Comparison of ENCODE assay signal across 18 cellular contexts in the genomic region with DNA sequence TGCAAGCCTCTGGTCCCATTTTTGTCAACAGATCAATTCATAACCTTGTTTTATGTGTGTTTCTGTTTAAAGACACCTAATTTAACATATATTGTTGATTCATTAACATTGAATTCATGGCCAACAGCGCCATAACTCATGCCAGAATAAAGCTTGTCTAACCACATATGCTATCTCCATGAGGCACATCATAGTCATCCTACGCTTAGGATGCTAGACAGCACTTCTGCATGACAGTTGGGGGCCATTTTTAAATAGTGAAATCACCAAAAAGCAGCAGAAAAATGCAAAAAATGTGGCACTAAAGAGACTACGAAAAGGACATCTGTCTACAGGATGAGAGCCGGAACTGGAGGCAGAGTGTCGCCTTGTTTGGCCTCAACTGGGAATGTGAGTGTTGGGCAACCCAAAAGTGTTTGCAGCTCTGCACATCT. TPM values are rescaled to one million over a fixed set of nuclear protein-coding genes. Genes with fewer than 3 reads are reported as not detected.
A peak's percentile ranks its signal among the peaks of the same experiment; 100 is the strongest.
DNase-seq lines count a peak whose midpoint lies in the region; ATAC-seq and TF ChIP-seq lines count a peak whose summit lies in the region.
"Had no signal": no experiment of that assay in that cellular context is flagged by ENCODE, and none has a peak within 500 bp of the region (broad histone marks: within the 10 kb centered on the region; RNA-seq: fewer than 3 reads in every experiment).

No MANE protein-coding gene starts in this region.

- no peaks in the 10 kb centered on the region for H3K9me3 ChIP-seq in SK-N-SH
- no peaks in the 10 kb centered on the region for H3K9me3 ChIP-seq in mucosa of descending colon

- TF ChIP-seq CTCF in AG10803 (conservative IDR thresholded peaks at IDR 0.05; ENCODE audit: low read length) (no peak), SK-N-SH (IDR thresholded peaks at IDR 0.05) (no peak), mucosa of descending colon (IDR thresholded peaks at IDR 0.05) (no peak)

- H3K27me3 ChIP-seq in SK-N-SH (ENCODE audit: insufficient read depth) = no peaks in the 10 kb centered on the region
- H3K27me3 ChIP-seq: cardiac muscle cell had no signal

- no peaks in the 10 kb centered on the region for H4K20me1 ChIP-seq in SK-N-SH (ENCODE audit: insufficient read depth)

- DNase-seq in AG10803 (ENCODE audit: low read depth) (peak; percentile 93), HS-5 (ENCODE audit: low read depth) (peak; percentile 77), SK-N-SH (no peak), iris pigment epithelial cell (ENCODE audit: low read depth) (peak; percentile 49), KG1 (lab: John Stamatoyannopoulos, UW) (no peak), COLO829 (ENCODE audit: low spot score) (no peak), mucosa of descending colon (no peak)
- DNase-seq: activated T-cell treated with anti-CD3 and anti-CD28 coated beads for 4 hours; AML-193; effector CD8-positive, alpha-beta T cell; foreskin melanocyte; NCI-H1694; NCI-H524; stimulated activated CD4-positive, alpha-beta T cell treated with anti-CD3 and anti-CD28 coated beads, Interleukin-1b, Interleukin-23, amount 100 ng/mL, for 48 hours; T-cell had no signal

- POLR2A ChIA-PET in SK-N-SH (lab: Yijun Ruan, JAX) = interaction anchor here (1.2 kb wide), 1 partner anchor 23 kb away, joined by 3 read pairs; no protein-coding TSS in a partner anchor

- H3F3A ChIP-seq in SK-N-SH (replicated peaks; ENCODE audit: insufficient read depth) = peaks cover 52% of the 10 kb centered on the region

- TF ChIP-seq EP300 in SK-N-SH (IDR thresholded peaks at IDR 0.05; ENCODE audit: borderline replicate concordance in 1 of 2, low read depth in 1 of 2, low read length in 1 of 2) = peak in 1 of 2 experiments; percentile 57; a peak in 2 of 4 replicates

- peaks cover 83% of the 10 kb centered on the region for H3K79me2 ChIP-seq in SK-N-SH (ENCODE audit: insufficient read depth)

- H3K4me2 ChIP-seq in SK-N-SH = peak overlapping the region; percentile 54
- H3K4me2 ChIP-seq: GM23338 had no signal

- no peak overlapping the region for H2AFZ ChIP-seq in SK-N-SH (ENCODE audit: low read depth)
- H2AFZ ChIP-seq: GM23338 had no signal

- H3K27ac ChIP-seq in SK-N-SH (ENCODE audit: low read depth in 2 of 2, low read length in 1 of 2) = peak overlapping the region; percentile 87
- H3K27ac ChIP-seq: cardiac muscle cell had no signal

- no peak for TF ChIP-seq RAD21 in SK-N-SH (IDR thresholded peaks at IDR 0.05; ENCODE audit: low read length)

- intact Hi-C loops in mucosa of descending colon (cut with DNase I, micrococcal nuclease) = no loop called here

- 31% methylated on average over 5 of the region's 5 CpGs for WGBS in SK-N-SH (ENCODE audit: low lambda C conversion rate)

- no peak for TF ChIP-seq POLR2A in GM18505 (IDR thresholded peaks at IDR 0.05; ENCODE audit: borderline replicate concordance, extremely low read depth, insufficient read depth, insufficient read length)

- no peaks in the 10 kb centered on the region for H3K9me2 ChIP-seq in SK-N-SH

- CTCF ChIA-PET in SK-N-SH (lab: Yijun Ruan, JAX) = interaction anchor here (0.9 kb wide), 1 partner anchor 122 kb away, joined by 3 read pairs; no protein-coding TSS in a partner anchor

- H3K4me1 ChIP-seq in SK-N-SH (ENCODE audit: control insufficient read depth in 1 of 2, insufficient read depth in 2 of 2, low read depth in 1 of 2, low read length in 1 of 2) = peaks cover 51 to 77% of the 10 kb centered on the region in 2 experiments
- peaks cover 16% of the 10 kb centered on the region for H3K4me1 ChIP-seq in mucosa of descending colon (ENCODE audit: low read depth)

- peak overlapping the region; percentile 23; the same call in 1 of the 2 replicates for H3K9ac ChIP-seq in SK-N-SH

- H3K4me3 ChIP-seq in AG10803 (ENCODE audit: low read length) (no peak overlapping the region), SK-N-SH (ENCODE audit: low read depth in 2 of 2, low read length in 1 of 2) (no peak overlapping the region), mucosa of descending colon (no peak overlapping the region)
- H3K4me3 ChIP-seq: cardiac muscle cell, GM23338 had no signal

- ATAC-seq in GM18505 (IDR thresholded peaks at IDR 0.05; ENCODE audit: unreplicated experiment) (no peak), mucosa of descending colon (no peak)
- ATAC-seq: GM23338, T-cell had no signal

- H3K36me3 ChIP-seq in SK-N-SH (replicated peaks in 1 of 2; ENCODE audit: control insufficient read depth in 1 of 2, insufficient read depth in 2 of 2, low read length in 1 of 2) (peaks cover 8 to 12% of the 10 kb centered on the region in 2 experiments), mucosa of descending colon (ENCODE audit: low read depth) (no peaks in the 10 kb centered on the region)
- H3K36me3 ChIP-seq: cardiac muscle cell had no signal

TF ChIP-seq in SK-N-SH, 30 proteins besides CTCF, POLR2A, EP300 and RAD21:
- peak; percentile 29; the same call in 1 of the 2 replicates for TF ChIP-seq YY1 (IDR thresholded peaks at IDR 0.05; ENCODE audit: low read depth)
- 0 out of 2 replicates have a peak, but pooled peaks have one; percentile 35 for TF ChIP-seq NFIC (IDR thresholded peaks at IDR 0.05; ENCODE audit: borderline replicate concordance)
- TF ChIP-seq, protein P1, sequence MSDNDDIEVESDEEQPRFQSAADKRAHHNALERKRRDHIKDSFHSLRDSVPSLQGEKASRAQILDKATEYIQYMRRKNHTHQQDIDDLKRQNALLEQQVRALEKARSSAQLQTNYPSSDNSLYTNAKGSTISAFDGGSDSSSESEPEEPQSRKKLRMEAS (IDR thresholded peaks at IDR 0.05; ENCODE audit: low read depth) = 0 out of 2 replicates have a peak, but pooled peaks have one; percentile 16
- no peak for TF ChIP-seq SMC3 (IDR thresholded peaks at IDR 0.05; ENCODE audit: low read depth, low read length)
- no peak for TF ChIP-seq GATA2 (CRISPR knock-in tag; IDR thresholded peaks at IDR 0.05)
- TF ChIP-seq, protein P2, sequence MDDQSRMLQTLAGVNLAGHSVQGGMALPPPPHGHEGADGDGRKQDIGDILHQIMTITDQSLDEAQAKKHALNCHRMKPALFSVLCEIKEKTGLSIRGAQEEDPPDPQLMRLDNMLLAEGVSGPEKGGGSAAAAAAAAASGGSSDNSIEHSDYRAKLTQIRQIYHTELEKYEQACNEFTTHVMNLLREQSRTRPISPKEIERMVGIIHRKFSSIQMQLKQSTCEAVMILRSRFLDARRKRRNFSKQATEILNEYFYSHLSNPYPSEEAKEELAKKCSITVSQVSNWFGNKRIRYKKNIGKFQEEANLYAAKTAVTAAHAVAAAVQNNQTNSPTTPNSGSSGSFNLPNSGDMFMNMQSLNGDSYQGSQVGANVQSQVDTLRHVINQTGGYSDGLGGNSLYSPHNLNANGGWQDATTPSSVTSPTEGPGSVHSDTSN (IDR thresholded peaks at IDR 0.05) = no peak; the same call in 1 of the 2 replicates
- TF ChIP-seq FOSL2 (IDR thresholded peaks at IDR 0.05; ENCODE audit: borderline replicate concordance, low read depth) = peak; percentile 68; the same call in 1 of the 2 replicates
- peak; percentile 78 for TF ChIP-seq TCF12 (IDR thresholded peaks at IDR 0.05)
- no peak for TF ChIP-seq FOXJ3 (CRISPR knock-in tag; IDR thresholded peaks at IDR 0.05)
- TF ChIP-seq JUND (IDR thresholded peaks at IDR 0.05) = peak; percentile 60
- TF ChIP-seq RXRA (IDR thresholded peaks at IDR 0.05; ENCODE audit: borderline replicate concordance, low read depth) = peak; percentile 59; the same call in 1 of the 2 replicates
- TF ChIP-seq EZH2phosphoT487 (IDR thresholded peaks at IDR 0.05; ENCODE audit: borderline replicate concordance, low read depth) = no peak
- TF ChIP-seq, protein P3, sequence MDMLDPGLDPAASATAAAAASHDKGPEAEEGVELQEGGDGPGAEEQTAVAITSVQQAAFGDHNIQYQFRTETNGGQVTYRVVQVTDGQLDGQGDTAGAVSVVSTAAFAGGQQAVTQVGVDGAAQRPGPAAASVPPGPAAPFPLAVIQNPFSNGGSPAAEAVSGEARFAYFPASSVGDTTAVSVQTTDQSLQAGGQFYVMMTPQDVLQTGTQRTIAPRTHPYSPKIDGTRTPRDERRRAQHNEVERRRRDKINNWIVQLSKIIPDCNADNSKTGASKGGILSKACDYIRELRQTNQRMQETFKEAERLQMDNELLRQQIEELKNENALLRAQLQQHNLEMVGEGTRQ (IDR thresholded peaks at IDR 0.05; ENCODE audit: borderline replicate concordance, low read depth, low read length) = no peak
- no peak for TF ChIP-seq TAF1 (IDR thresholded peaks at IDR 0.05; ENCODE audit: borderline replicate concordance, low read depth, low read length)
- TF ChIP-seq TEAD4 (IDR thresholded peaks at IDR 0.05; ENCODE audit: borderline replicate concordance, insufficient read depth) = 0 out of 2 replicates have a peak, but pooled peaks have one; percentile 31
- no peak for TF ChIP-seq RFX5 (IDR thresholded peaks at IDR 0.05; ENCODE audit: low read length)
- no peak for TF ChIP-seq MEF2A (IDR thresholded peaks at IDR 0.05; ENCODE audit: borderline replicate concordance, low read depth)
- no peak for TF ChIP-seq POLR2AphosphoS5 (IDR thresholded peaks at IDR 0.05; ENCODE audit: low read depth, low read length)
TF ChIP-seq in SK-N-SH: peak in this region for 8.

RNA-seq across cellular contexts. Expression of a gene that starts 37.9 kb away (rescaled TPM):
- 26.4 and 36.0 TPM in 2 replicates for polyA plus RNA-seq in SK-N-SH (2012; rRNA removed)
- 23.9 and 25.6 TPM in 2 replicates for polyA plus RNA-seq in SK-N-SH (2012; cell fraction: cytosol; rRNA removed)
- 39.6 and 52.6 TPM in 2 replicates for polyA plus RNA-seq in SK-N-SH (2012; cell fraction: nucleus; rRNA removed)
- 10 to 100 TPM; 20.3 to 25.0 (median 24.1) TPM for total RNA-seq in mucosa of descending colon

Comparison
In these comparisons a context has a peak if more than half of its experiments do, and no peak if none do; other contexts are left out.
1. DNase-seq: peak in AG10803 (single experiment), HS-5 (single experiment) and iris pigment epithelial cell (single experiment); none in SK-N-SH (single experiment), KG1 (single experiment), COLO829 (single experiment) and mucosa of descending colon (0 of 3).